ENCODE assay signal across 15 cellular contexts in the genomic region with DNA sequence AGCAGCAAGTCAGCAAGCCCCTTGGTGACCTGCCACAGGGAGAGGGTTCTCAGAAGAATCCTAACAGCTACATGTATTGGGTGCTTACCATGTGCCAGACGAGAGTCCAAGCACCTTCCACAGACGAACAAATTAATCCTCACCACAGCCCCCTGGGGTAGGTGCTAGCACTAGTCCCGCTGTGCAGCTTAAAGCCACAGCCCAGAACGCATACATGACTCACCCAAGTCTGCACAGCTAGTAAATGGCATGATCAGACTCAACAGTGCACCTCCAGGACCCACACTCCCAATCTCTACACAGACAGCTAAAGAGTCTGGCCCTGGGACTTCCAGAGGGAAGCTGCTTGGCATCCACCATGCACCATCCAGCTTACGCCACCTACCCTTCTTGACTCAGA.
DNase-seq lines count a peak whose midpoint lies in the region; ATAC-seq, FAIRE-seq and TF ChIP-seq lines count a peak whose summit lies in the region.
"Had no signal": no experiment of that assay in that cellular context is flagged by ENCODE, and none has a peak within 500 bp of the region (broad histone marks: within the 10 kb centered on the region; RNA-seq: fewer than 3 reads in every experiment).

No MANE protein-coding gene starts in this region.

- no peaks in the 10 kb centered on the region for H3K27me3 ChIP-seq in MG63
- peaks cover 20% of the 10 kb centered on the region for H3K27me3 ChIP-seq in bronchial epithelial cell (ENCODE audit: control insufficient read depth, insufficient read depth, low read length)
- peaks cover 0 to 8% (median 0%) of the 10 kb centered on the region in 3 donors for H3K27me3 ChIP-seq in sigmoid colon
- H3K27me3 ChIP-seq: vagina had no signal

- TF ChIP-seq EP300 in sigmoid colon (IDR thresholded peaks at IDR 0.05) = no peak

- peaks cover 5% of the 10 kb centered on the region for H3K27me3 Mint-ChIP-seq in activated CD8-positive, alpha-beta T cell treated with anti-CD3 and anti-CD28 coated beads for 36 hours
- peaks cover 16% of the 10 kb centered on the region for H3K27me3 Mint-ChIP-seq in activated CD8-positive, alpha-beta T cell treated with anti-CD3 and anti-CD28 coated beads, Interleukin-2, amount 10 ng/mL, durations not matched to agents 7 days and 5 days (ENCODE audit: low read depth)

- WGBS in sigmoid colon, 2 donors = 84 to 89% methylated on average over 5 of the region's 5 CpGs

- no peak for ATAC-seq in activated CD8-positive, alpha-beta T cell treated with anti-CD3 and anti-CD28 coated beads for 36 hours
- no peak for ATAC-seq in activated CD8-positive, alpha-beta T cell treated with anti-CD3 and anti-CD28 coated beads, Interleukin-2, amount 10 ng/mL, durations not matched to agents 7 days and 5 days
- ATAC-seq in SK-N-SH treated with all-trans-retinoic acid at 6 μM for 48 hours (no peak; the same call in 1 of the 3 replicates), GM21367 (IDR thresholded peaks at IDR 0.05; ENCODE audit: unreplicated experiment) (no peak)

- H3K9me3 ChIP-seq in MG63 (0 out of 2 replicates have a peak, but pooled peaks cover 3% of the 10 kb centered on the region), sigmoid colon (no peaks in the 10 kb centered on the region)
- H3K9me3 ChIP-seq: vagina had no signal

- CTCF ChIA-PET in activated CD8-positive, alpha-beta T cell treated with anti-CD3 and anti-CD28 coated beads for 36 hours (lab: Charles Lee) = no interaction called here
- CTCF ChIA-PET in activated CD8-positive, alpha-beta T cell treated with anti-CD3 and anti-CD28 coated beads, Interleukin-2, amount 10 ng/mL, durations not matched to agents 7 days and 5 days (lab: Charles Lee) = no interaction called here

- no peaks in the 10 kb centered on the region for H3K36me3 ChIP-seq in MG63
- no peaks in the 10 kb centered on the region for H3K36me3 ChIP-seq in bronchial epithelial cell (ENCODE audit: control insufficient read depth, insufficient read depth, low read length)
- no peaks in the 10 kb centered on the region for H3K36me3 ChIP-seq in sigmoid colon
- H3K36me3 ChIP-seq: vagina had no signal

- intact Hi-C loops in activated CD8-positive, alpha-beta T cell treated with anti-CD3 and anti-CD28 coated beads for 36 hours (cut with micrococcal nuclease) = no loop called here
- intact Hi-C loops in sigmoid colon (cut with DNase I) = no loop called here

- no peak for FAIRE-seq in bronchial epithelial cell (lab: Jason Lieb, UNC)

- peak; percentile 7 for DNase-seq in activated CD8-positive, alpha-beta T cell treated with anti-CD3 and anti-CD28 coated beads for 36 hours
- no peak for DNase-seq in activated CD8-positive, alpha-beta T cell treated with anti-CD3 and anti-CD28 coated beads, Interleukin-2, amount 10 ng/mL, durations not matched to agents 7 days and 5 days
- DNase-seq in MG63 (peak; percentile 71), bronchial epithelial cell (ENCODE audit: low read depth) (peak; percentile 39), sigmoid colon (peak; percentile 56)
- DNase-seq in activated CD8-positive, alpha-beta memory T cell treated with anti-CD3 and anti-CD28 coated beads for 24 hours = no peak
- DNase-seq: activated CD4-positive, alpha-beta memory T cell treated with anti-CD3 and anti-CD28 coated beads for 36 hours; CD4-positive, alpha-beta memory T cell; cortex of kidney; NCI-H1694 treated with DMSO at 0.1 percent for 48 hours; NCI-H345 had no signal

- no peaks in the 10 kb centered on the region for H3K9me3 Mint-ChIP-seq in activated CD8-positive, alpha-beta T cell treated with anti-CD3 and anti-CD28 coated beads for 36 hours
- no peaks in the 10 kb centered on the region for H3K9me3 Mint-ChIP-seq in activated CD8-positive, alpha-beta T cell treated with anti-CD3 and anti-CD28 coated beads, Interleukin-2, amount 10 ng/mL, durations not matched to agents 7 days and 5 days (ENCODE audit: insufficient read depth)
- H3K9me3 Mint-ChIP-seq: activated CD4-positive, alpha-beta memory T cell treated with anti-CD3 and anti-CD28 coated beads for 36 hours had no signal

- no peak overlapping the region for H3K27ac Mint-ChIP-seq in activated CD8-positive, alpha-beta T cell treated with anti-CD3 and anti-CD28 coated beads for 36 hours
- no peak overlapping the region for H3K27ac Mint-ChIP-seq in activated CD8-positive, alpha-beta T cell treated with anti-CD3 and anti-CD28 coated beads, Interleukin-2, amount 10 ng/mL, durations not matched to agents 7 days and 5 days
- H3K27ac Mint-ChIP-seq: activated CD4-positive, alpha-beta memory T cell treated with anti-CD3 and anti-CD28 coated beads for 36 hours; CD4-positive, alpha-beta memory T cell; nephron had no signal

- H3K4me3 Mint-ChIP-seq in activated CD8-positive, alpha-beta T cell treated with anti-CD3 and anti-CD28 coated beads for 36 hours = no peak overlapping the region
- no peak overlapping the region for H3K4me3 Mint-ChIP-seq in activated CD8-positive, alpha-beta T cell treated with anti-CD3 and anti-CD28 coated beads, Interleukin-2, amount 10 ng/mL, durations not matched to agents 7 days and 5 days
- H3K4me3 Mint-ChIP-seq: activated CD4-positive, alpha-beta memory T cell treated with anti-CD3 and anti-CD28 coated beads for 36 hours; CD4-positive, alpha-beta memory T cell; nephron had no signal

- TF ChIP-seq POLR2A in sigmoid colon (IDR thresholded peaks at IDR 0.05) = no peak

- H3K4me3 ChIP-seq in MG63 (no peak overlapping the region), bronchial epithelial cell (ENCODE audit: low read depth, low read length) (no peak overlapping the region), sigmoid colon (no peak overlapping the region)
- H3K4me3 ChIP-seq: vagina had no signal

- POLR2A ChIA-PET in activated CD8-positive, alpha-beta T cell treated with anti-CD3 and anti-CD28 coated beads for 36 hours (lab: Charles Lee) = no interaction called here
- POLR2A ChIA-PET in activated CD8-positive, alpha-beta T cell treated with anti-CD3 and anti-CD28 coated beads, Interleukin-2, amount 10 ng/mL, durations not matched to agents 7 days and 5 days (lab: Charles Lee) = no interaction called here

- H3K4me1 ChIP-seq in sigmoid colon = no peaks in the 10 kb centered on the region
- H3K4me1 ChIP-seq: vagina had no signal

- H3K4me1 Mint-ChIP-seq in activated CD8-positive, alpha-beta T cell treated with anti-CD3 and anti-CD28 coated beads for 36 hours (ENCODE audit: low read depth) = peaks cover 7% of the 10 kb centered on the region
- H3K4me1 Mint-ChIP-seq in activated CD8-positive, alpha-beta T cell treated with anti-CD3 and anti-CD28 coated beads, Interleukin-2, amount 10 ng/mL, durations not matched to agents 7 days and 5 days (ENCODE audit: low read depth) = peaks cover 17% of the 10 kb centered on the region
- H3K4me1 Mint-ChIP-seq: CD4-positive, alpha-beta memory T cell; nephron had no signal

- no peak overlapping the region for H3K27ac ChIP-seq in sigmoid colon
- H3K27ac ChIP-seq: vagina had no signal

- no peaks in the 10 kb centered on the region for H3K36me3 Mint-ChIP-seq in activated CD8-positive, alpha-beta T cell treated with anti-CD3 and anti-CD28 coated beads for 36 hours (ENCODE audit: low read depth)
- no peaks in the 10 kb centered on the region for H3K36me3 Mint-ChIP-seq in activated CD8-positive, alpha-beta T cell treated with anti-CD3 and anti-CD28 coated beads, Interleukin-2, amount 10 ng/mL, durations not matched to agents 7 days and 5 days (ENCODE audit: low read depth)
- H3K36me3 Mint-ChIP-seq: activated CD4-positive, alpha-beta memory T cell treated with anti-CD3 and anti-CD28 coated beads for 36 hours; CD4-positive, alpha-beta memory T cell had no signal

- no peak for TF ChIP-seq CTCF in activated CD8-positive, alpha-beta T cell treated with anti-CD3 and anti-CD28 coated beads for 36 hours (IDR thresholded peaks at IDR 0.05)
- TF ChIP-seq CTCF in bronchial epithelial cell (IDR thresholded peaks at IDR 0.05; ENCODE audit: insufficient read depth, low read length, severe bottlenecking) = no peak
- TF ChIP-seq CTCF in sigmoid colon (IDR thresholded peaks at IDR 0.05) = no peak

TF ChIP-seq in SK-N-SH treated with all-trans-retinoic acid at 6 μM for 48 hours, 23 proteins besides CTCF, POLR2A, EP300 and RAD21 (continues in another document):
- TF ChIP-seq CSDC2 (CRISPR knock-in tag; IDR thresholded peaks at IDR 0.05) (no peak), TOX (CRISPR knock-in tag; IDR thresholded peaks at IDR 0.05; ENCODE audit: borderline replicate concordance) (no peak), POU6F1 (CRISPR knock-in tag; IDR thresholded peaks at IDR 0.05; ENCODE audit: borderline replicate concordance, low read depth) (no peak), GLIS3 (CRISPR knock-in tag; IDR thresholded peaks at IDR 0.05) (no peak), CSRNP3 (CRISPR knock-in tag; IDR thresholded peaks at IDR 0.05) (no peak)

Comparison
In these comparisons a context has a peak if more than half of its experiments do, and no peak if none do; other contexts are left out.
1. DNase-seq: peak in activated CD8-positive, alpha-beta T cell treated with anti-CD3 and anti-CD28 coated beads for 36 hours (single experiment), MG63 (single experiment), bronchial epithelial cell (single experiment) and sigmoid colon (single experiment); none in activated CD8-positive, alpha-beta T cell treated with anti-CD3 and anti-CD28 coated beads, Interleukin-2, amount 10 ng/mL, durations not matched to agents 7 days and 5 days (single experiment) and activated CD8-positive, alpha-beta memory T cell treated with anti-CD3 and anti-CD28 coated beads for 24 hours (single experiment).